In the genomic region with DNA sequence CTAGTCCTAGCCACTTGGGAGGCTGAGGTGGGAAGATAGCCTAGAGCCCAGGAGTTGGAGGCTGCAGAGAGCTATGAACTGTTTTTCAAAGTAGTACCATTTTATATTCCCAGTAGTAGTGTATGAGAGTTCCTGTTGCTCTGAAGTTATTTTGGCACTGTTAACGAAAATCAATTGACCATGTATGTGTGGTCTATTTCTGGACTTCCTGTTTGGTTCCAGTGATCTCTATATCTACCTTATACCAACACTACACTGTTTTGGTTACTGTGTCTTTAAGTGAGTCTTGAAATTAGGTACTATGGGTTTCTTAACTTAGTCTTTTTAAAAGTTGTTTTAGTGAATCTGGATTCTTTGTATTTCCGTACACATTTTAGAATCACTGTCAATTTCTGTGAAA, we compare ENCODE assay signal across 1 cellular context.
TF ChIP-seq lines count a peak whose summit lies in the region.

No MANE protein-coding gene starts in this region.

TF ChIP-seq in GM23338, 12 proteins besides CTCF, POLR2A, EP300 and RAD21 (continued from another document):
- TF ChIP-seq, protein P1, sequence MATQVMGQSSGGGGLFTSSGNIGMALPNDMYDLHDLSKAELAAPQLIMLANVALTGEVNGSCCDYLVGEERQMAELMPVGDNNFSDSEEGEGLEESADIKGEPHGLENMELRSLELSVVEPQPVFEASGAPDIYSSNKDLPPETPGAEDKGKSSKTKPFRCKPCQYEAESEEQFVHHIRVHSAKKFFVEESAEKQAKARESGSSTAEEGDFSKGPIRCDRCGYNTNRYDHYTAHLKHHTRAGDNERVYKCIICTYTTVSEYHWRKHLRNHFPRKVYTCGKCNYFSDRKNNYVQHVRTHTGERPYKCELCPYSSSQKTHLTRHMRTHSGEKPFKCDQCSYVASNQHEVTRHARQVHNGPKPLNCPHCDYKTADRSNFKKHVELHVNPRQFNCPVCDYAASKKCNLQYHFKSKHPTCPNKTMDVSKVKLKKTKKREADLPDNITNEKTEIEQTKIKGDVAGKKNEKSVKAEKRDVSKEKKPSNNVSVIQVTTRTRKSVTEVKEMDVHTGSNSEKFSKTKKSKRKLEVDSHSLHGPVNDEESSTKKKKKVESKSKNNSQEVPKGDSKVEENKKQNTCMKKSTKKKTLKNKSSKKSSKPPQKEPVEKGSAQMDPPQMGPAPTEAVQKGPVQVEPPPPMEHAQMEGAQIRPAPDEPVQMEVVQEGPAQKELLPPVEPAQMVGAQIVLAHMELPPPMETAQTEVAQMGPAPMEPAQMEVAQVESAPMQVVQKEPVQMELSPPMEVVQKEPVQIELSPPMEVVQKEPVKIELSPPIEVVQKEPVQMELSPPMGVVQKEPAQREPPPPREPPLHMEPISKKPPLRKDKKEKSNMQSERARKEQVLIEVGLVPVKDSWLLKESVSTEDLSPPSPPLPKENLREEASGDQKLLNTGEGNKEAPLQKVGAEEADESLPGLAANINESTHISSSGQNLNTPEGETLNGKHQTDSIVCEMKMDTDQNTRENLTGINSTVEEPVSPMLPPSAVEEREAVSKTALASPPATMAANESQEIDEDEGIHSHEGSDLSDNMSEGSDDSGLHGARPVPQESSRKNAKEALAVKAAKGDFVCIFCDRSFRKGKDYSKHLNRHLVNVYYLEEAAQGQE (IDR thresholded peaks at IDR 0.05; ENCODE audit: unreplicated experiment), result no peak
- TF ChIP-seq POLR2AphosphoS5 (IDR thresholded peaks at IDR 0.05; ENCODE audit: low read depth) (no peak), EZH2phosphoT487 (IDR thresholded peaks at IDR 0.05; ENCODE audit: unreplicated experiment) (no peak), ZNF331 (CRISPR knock-in tag; IDR thresholded peaks at IDR 0.05; ENCODE audit: low read depth) (no peak), JUNB (IDR thresholded peaks at IDR 0.05; ENCODE audit: unreplicated experiment) (no peak)
